23 cellular contexts compared by ENCODE assay signal in genomic region chr15:100859970-100860828, GRCh38. TPM values are rescaled to one million over a fixed set of nuclear protein-coding genes. Genes with fewer than 3 reads are reported as not detected.
DNase-seq lines count a peak whose midpoint lies in the region; ATAC-seq, FAIRE-seq and TF ChIP-seq lines count a peak whose summit lies in the region.
"Had no signal": no experiment of that assay in that cellular context is flagged by ENCODE, and none has a peak within 500 bp of the region (broad histone marks: within the 10 kb centered on the region; RNA-seq: fewer than 3 reads in every experiment).

No MANE protein-coding gene starts in this region.

- H3K9me3 ChIP-seq in HepG2 (ENCODE audit: low read length), result no peaks in the 10 kb centered on the region
- no peaks in the 10 kb centered on the region for H3K9me3 ChIP-seq in right lobe of liver
- H3K9me3 ChIP-seq in osteoblast (ENCODE audit: low read depth, low read length), result no peaks in the 10 kb centered on the region
- H3K9me3 ChIP-seq: Peyer's patch had no signal

- no peak overlapping the region for H3K4me3 Mint-ChIP-seq in CD14-positive monocyte
- H3K4me3 Mint-ChIP-seq: CD8-positive, alpha-beta T cell had no signal

- no peak overlapping the region for H3K9ac ChIP-seq in HepG2 (ENCODE audit: insufficient read depth, low read depth, low read length)

- H3K79me2 ChIP-seq in HepG2 (ENCODE audit: insufficient read depth, low read length), result no peaks in the 10 kb centered on the region
- H3K79me2 ChIP-seq in osteoblast (ENCODE audit: insufficient read depth, low read length), result no peaks in the 10 kb centered on the region

- no peak overlapping the region for H2AFZ ChIP-seq in HepG2 (ENCODE audit: low read length)
- H2AFZ ChIP-seq in osteoblast (ENCODE audit: low read length), result no peak overlapping the region

- DNase-seq in HepG2 (ENCODE audit: low spot score), result no peak
- DNase-seq in right lobe of liver, result no peak
- DNase-seq in dorsolateral prefrontal cortex, result no peak
- DNase-seq in osteoblast (ENCODE audit: insufficient read length, low spot score, missing footprints), result peak; percentile 69
- no peak for DNase-seq in CD14-positive monocyte (ENCODE audit: low spot score)
- DNase-seq in ureter (ENCODE audit: low spot score), result no peak
- DNase-seq: BE2C; Calu3; CD8-positive, alpha-beta T cell; GF-D8; GOT3; KBM-7; NCI-H1105 treated with DMSO at 0.1 percent for 48 hours; NCI-H1694; NCI-H2081 treated with DMSO at 0.1 percent for 48 hours; NCI-H748 treated with DMSO at 0.1 percent for 48 hours; NK-92 treated with Interleukin-12 subunit alpha and Interleukin-12 subunit beta, amount 100 ng/mL, for 24 hours; Peyer's patch; SHP77 had no signal

- no peaks in the 10 kb centered on the region for H3K36me3 Mint-ChIP-seq in CD14-positive monocyte
- H3K36me3 Mint-ChIP-seq: CD8-positive, alpha-beta T cell had no signal

- no TSS peak for BruUV-seq in HepG2 (replicated peaks; lab: Mats Ljungman, UMichigan)

- no peak for TF ChIP-seq CTCF in HepG2 (CRISPR knock-in tag; IDR thresholded peaks at IDR 0.05)
- TF ChIP-seq CTCF in right lobe of liver (IDR thresholded peaks at IDR 0.05), result no peak
- TF ChIP-seq CTCF in dorsolateral prefrontal cortex (IDR thresholded peaks at IDR 0.05 in 54 of 56, conservative IDR thresholded peaks at IDR 0.05 in 2 of 56; ENCODE audit: low read depth in 1 of 56, partially characterized antibody in 56 of 56), result no peak
- TF ChIP-seq CTCF in osteoblast (IDR thresholded peaks at IDR 0.05; ENCODE audit: extremely low read depth, low read depth, low read length), result no peak
- TF ChIP-seq CTCF in CD14-positive monocyte (IDR thresholded peaks at IDR 0.05), result no peak

- peaks cover 9 to 30% (median 20%) of the 10 kb centered on the region in 3 donors for H3K27me3 Mint-ChIP-seq in CD14-positive monocyte (ENCODE audit: low read depth in 3 of 3)

- FAIRE-seq in HepG2 (lab: Jason Lieb, UNC), result no peak
- FAIRE-seq: GM19239 had no signal

- TF ChIP-seq POLR2A in HepG2 (IDR thresholded peaks at IDR 0.05; ENCODE audit: insufficient read depth in 1 of 2, low read depth in 2 of 2, low read length in 2 of 2), result no peak
- no peak for TF ChIP-seq POLR2A in right lobe of liver (IDR thresholded peaks at IDR 0.05)

- peaks cover 6% of the 10 kb centered on the region for H3K4me1 Mint-ChIP-seq in CD14-positive monocyte

- H3K4me2 ChIP-seq in HepG2 (ENCODE audit: low read depth, low read length) (no peak overlapping the region), osteoblast (ENCODE audit: insufficient read depth, low read length) (no peak overlapping the region)

- no peak for TF ChIP-seq RAD21 in HepG2 (CRISPR knock-in tag; IDR thresholded peaks at IDR 0.05)

- no peaks in the 10 kb centered on the region for H4K20me1 ChIP-seq in HepG2 (ENCODE audit: insufficient read depth, low read length)
- H4K20me1 ChIP-seq in osteoblast (ENCODE audit: insufficient read depth, low read length), result no peaks in the 10 kb centered on the region

- 36% methylated on average over 11 of the region's 11 CpGs for WGBS in HepG2 (ENCODE audit: low lambda C conversion rate)
- WGBS in right lobe of liver (ENCODE audit: insufficient coverage, low coverage, low lambda C conversion rate, missing lambda C conversion rate), result 76% methylated on average over 8 of the region's 11 CpGs

- in situ Hi-C loops in HepG2 (cut with HindIII; ENCODE audit: extremely low pct_ligation_motif_present, low pct_unique_long_range_greater_than_20kb), result no loop called here

- H3K4me1 ChIP-seq in HepG2 (ENCODE audit: insufficient read depth, low read length) (no peaks in the 10 kb centered on the region), right lobe of liver (no peaks in the 10 kb centered on the region), osteoblast (ENCODE audit: insufficient read depth, low read length) (peaks cover 17% of the 10 kb centered on the region)
- H3K4me1 ChIP-seq: BE2C, Peyer's patch had no signal

- ATAC-seq in HepG2 (no peak), right lobe of liver (no peak), HG03354 (IDR thresholded peaks at IDR 0.05; ENCODE audit: poor library complexity, severe bottlenecking, unreplicated experiment) (no peak), HG03135 (IDR thresholded peaks at IDR 0.05; ENCODE audit: unreplicated experiment) (no peak)
- ATAC-seq: CD8-positive, alpha-beta T cell; HCT116 had no signal

- no peak for TF ChIP-seq EP300 in HepG2 (IDR thresholded peaks at IDR 0.05; ENCODE audit: low read depth in 2 of 2, low read length in 2 of 2)
- TF ChIP-seq EP300 in HepG2 (CRISPR knock-in tag; IDR thresholded peaks at IDR 0.05; ENCODE audit: borderline replicate concordance), result no peak

- peaks cover 3 to 7% (median 6%) of the 10 kb centered on the region in 7 donors for H3K9me3 Mint-ChIP-seq in CD14-positive monocyte
- H3K9me3 Mint-ChIP-seq: CD8-positive, alpha-beta T cell had no signal

- no peak overlapping the region for H3K27ac Mint-ChIP-seq in CD14-positive monocyte
- H3K27ac Mint-ChIP-seq: CD8-positive, alpha-beta T cell had no signal

- CTCF ChIA-PET in HepG2 (lab: Yijun Ruan, JAX; ENCODE audit: low intra/inter-chr PET ratio, low total read pairs), result no interaction called here

- H3K36me3 ChIP-seq in HepG2 (replicated peaks in 1 of 2; ENCODE audit: control insufficient read depth in 1 of 2, insufficient read depth in 2 of 2, low read length in 2 of 2) (no peaks in the 10 kb centered on the region), right lobe of liver (no peaks in the 10 kb centered on the region), osteoblast (ENCODE audit: insufficient read depth, low read length) (no peaks in the 10 kb centered on the region)
- H3K36me3 ChIP-seq: BE2C, Peyer's patch had no signal

- H3K4me3 ChIP-seq in HepG2 (replicated peaks in 1 of 3; ENCODE audit: insufficient read depth in 1 of 3, low read depth in 2 of 3, low read length in 3 of 3), result no peak overlapping the region
- H3K4me3 ChIP-seq in right lobe of liver, result no peak overlapping the region
- no peak overlapping the region for H3K4me3 ChIP-seq in dorsolateral prefrontal cortex
- H3K4me3 ChIP-seq in osteoblast (ENCODE audit: insufficient read depth, low read length), result no peak overlapping the region
- H3K4me3 ChIP-seq: Peyer's patch had no signal

- intact Hi-C loops in HepG2 (cut with micrococcal nuclease; ENCODE audit: unreplicated experiment), result no loop called here
- intact Hi-C loops in right lobe of liver (cut with DNase I), result no loop called here
- intact Hi-C loops in dorsolateral prefrontal cortex (cut with DNase I), result loop anchor here (10.0 kb wide), 1 partner anchor 395 kb away; the partner anchor contains the start of gene CHSY1 (in 2 of the 2)
- intact Hi-C loops in CD14-positive monocyte (cut with micrococcal nuclease), result no loop called here

- H3K27me3 ChIP-seq in HepG2 (ENCODE audit: control insufficient read depth in 1 of 2, insufficient read depth in 2 of 2, low read length in 2 of 2) (peaks cover 2 to 31% of the 10 kb centered on the region in 2 experiments; a peak in 4 of 5 replicates), right lobe of liver (no peaks in the 10 kb centered on the region), dorsolateral prefrontal cortex (peaks cover 0 to 2% (median 0%) of the 10 kb centered on the region in 45 donors), osteoblast (ENCODE audit: insufficient read depth, low read length) (no peaks in the 10 kb centered on the region)
- H3K27me3 ChIP-seq: BE2C, Peyer's patch had no signal

- POLR2A ChIA-PET in HepG2 (lab: Yijun Ruan, JAX), result no interaction called here

- H3K27ac ChIP-seq in HepG2 (ENCODE audit: extremely low read length, insufficient read depth, low read length) (no peak overlapping the region), right lobe of liver (no peak overlapping the region), dorsolateral prefrontal cortex (peak overlapping the region in 56 of 59 donors; percentile 72 to 99 (median 95)), osteoblast (ENCODE audit: low read depth, low read length) (no peak overlapping the region)
- H3K27ac ChIP-seq: Peyer's patch had no signal

RNA-seq across cellular contexts. Expression of gene ALDH1A3, which starts 19.4 kb away (rescaled TPM):
- total RNA-seq in HepG2 (2016; rRNA removed; fragmentation: Illumina TruSeq; extraction: Trizol), result not detected in 2 replicates
- not detected in 2 replicates for total RNA-seq in HepG2 (2016; cell fraction: cytosol; rRNA removed; fragmentation: Illumina TruSeq; extraction: Trizol; ENCODE audit: low read depth)
- not detected in 2 replicates for total RNA-seq in HepG2 (2016; cell fraction: insoluble cytoplasmic fraction; rRNA removed; fragmentation: Illumina TruSeq; extraction: Trizol)
- total RNA-seq in HepG2 (2016; cell fraction: membrane; rRNA removed; fragmentation: Illumina TruSeq; extraction: Trizol), result not detected in 2 replicates
- not detected in 2 replicates for total RNA-seq in HepG2 (2016; cell fraction: nucleus; rRNA removed; fragmentation: Illumina TruSeq; extraction: Trizol)
- 0.03 TPM in 1 of 2 replicates, not detected in the other for polyA plus RNA-seq in HepG2 (2011; rRNA removed)
- not detected in 2 replicates for polyA plus RNA-seq in HepG2 (2011; cell fraction: cytosol; rRNA removed)
- polyA plus RNA-seq in HepG2 (2011; cell fraction: nucleus; rRNA removed), result not detected in 2 replicates
- polyA plus RNA-seq in HepG2 (2012), result not detected in 2 replicates
- polyA plus RNA-seq in HepG2 (2016; cell fraction: cytosol; fragmentation: Illumina TruSeq; extraction: Trizol; ENCODE audit: low read depth), result not detected in 2 replicates
- not detected in 2 replicates for polyA plus RNA-seq in HepG2 (2016; cell fraction: insoluble cytoplasmic fraction; fragmentation: Illumina TruSeq; extraction: Trizol; ENCODE audit: low read depth)
- polyA plus RNA-seq in HepG2 (2016; cell fraction: membrane; fragmentation: Illumina TruSeq; extraction: Trizol; ENCODE audit: low read depth), result not detected in 2 replicates
- polyA plus RNA-seq in HepG2 (2016; cell fraction: nucleus; fragmentation: Illumina TruSeq; extraction: Trizol; ENCODE audit: insufficient read depth, low read depth), result not detected in 2 replicates
- polyA minus RNA-seq in HepG2 (2011; rRNA and poly(A)+ RNA removed; ENCODE audit: low replicate concordance), result 3.3 TPM in 1 of 2 replicates, not detected in the other
- polyA minus RNA-seq in HepG2 (2011; cell fraction: cytosol; rRNA and poly(A)+ RNA removed), result not detected in 2 replicates
- not detected in 2 replicates for polyA minus RNA-seq in HepG2 (2011; cell fraction: nucleus; rRNA and poly(A)+ RNA removed)
- total RNA-seq in right lobe of liver, result 1 to 10 TPM; 1.6 to 7.8 (median 4.2) TPM
- 10 to 100 TPM in 61 of 120 experiments, 1 to 10 TPM in 59; 2.6 to 21.6 (median 10.1) TPM for total RNA-seq in dorsolateral prefrontal cortex
- total RNA-seq in osteoblast, result 54.6 and 61.6 TPM in 2 replicates
- not detected for polyA plus RNA-seq in CD14-positive monocyte
- 24.2 TPM for total RNA-seq in ureter
- total RNA-seq: CD8-positive, alpha-beta T cell had no signal

RNA-seq across cellular contexts. Expression of gene LRRK1, which starts 59.0 kb away (rescaled TPM):
- 0.07 and 0.13 TPM in 2 replicates for total RNA-seq in HepG2 (2016; rRNA removed; fragmentation: Illumina TruSeq; extraction: Trizol)
- 0.26 and 0.30 TPM in 2 replicates for total RNA-seq in HepG2 (2016; cell fraction: cytosol; rRNA removed; fragmentation: Illumina TruSeq; extraction: Trizol; ENCODE audit: low read depth)
- total RNA-seq in HepG2 (2016; cell fraction: insoluble cytoplasmic fraction; rRNA removed; fragmentation: Illumina TruSeq; extraction: Trizol), result 0.09 and 0.12 TPM in 2 replicates
- total RNA-seq in HepG2 (2016; cell fraction: membrane; rRNA removed; fragmentation: Illumina TruSeq; extraction: Trizol), result 0.31 and 0.37 TPM in 2 replicates
- total RNA-seq in HepG2 (2016; cell fraction: nucleus; rRNA removed; fragmentation: Illumina TruSeq; extraction: Trizol), result 0.22 and 0.28 TPM in 2 replicates
- polyA plus RNA-seq in HepG2 (2011; rRNA removed), result 0.71 and 1.2 TPM in 2 replicates
- polyA plus RNA-seq in HepG2 (2011; cell fraction: cytosol; rRNA removed), result 0.46 and 0.68 TPM in 2 replicates
- 1.00 and 1.5 TPM in 2 replicates for polyA plus RNA-seq in HepG2 (2011; cell fraction: nucleus; rRNA removed)
- 0.38 and 0.51 TPM in 2 replicates for polyA plus RNA-seq in HepG2 (2012)
- 0.01 TPM in 1 of 2 replicates, not detected in the other for polyA plus RNA-seq in HepG2 (2016; cell fraction: cytosol; fragmentation: Illumina TruSeq; extraction: Trizol; ENCODE audit: low read depth)
- not detected in 2 replicates for polyA plus RNA-seq in HepG2 (2016; cell fraction: insoluble cytoplasmic fraction; fragmentation: Illumina TruSeq; extraction: Trizol; ENCODE audit: low read depth)
- polyA plus RNA-seq in HepG2 (2016; cell fraction: membrane; fragmentation: Illumina TruSeq; extraction: Trizol; ENCODE audit: low read depth), result 0.02 TPM in 1 of 2 replicates, not detected in the other
- polyA plus RNA-seq in HepG2 (2016; cell fraction: nucleus; fragmentation: Illumina TruSeq; extraction: Trizol; ENCODE audit: insufficient read depth, low read depth), result 0.04 TPM in 1 of 2 replicates, not detected in the other
- 2.8 and 25.2 TPM in 2 replicates for polyA minus RNA-seq in HepG2 (2011; rRNA and poly(A)+ RNA removed; ENCODE audit: low replicate concordance)
- polyA minus RNA-seq in HepG2 (2011; cell fraction: cytosol; rRNA and poly(A)+ RNA removed), result 0.89 and 1.2 TPM in 2 replicates
- polyA minus RNA-seq in HepG2 (2011; cell fraction: nucleus; rRNA and poly(A)+ RNA removed), result 0.75 and 2.2 TPM in 2 replicates
- 1 to 10 TPM in 5 of 6 experiments, under 1 TPM in 1; 0.93 to 3.6 (median 2.5) TPM for total RNA-seq in right lobe of liver
- 10 to 100 TPM; 18.9 to 73.5 (median 38.2) TPM for total RNA-seq in dorsolateral prefrontal cortex
- 14.1 and 15.2 TPM in 2 replicates for total RNA-seq in osteoblast
- 1 to 10 TPM; 1.7 to 5.4 TPM for polyA plus RNA-seq in CD14-positive monocyte
- total RNA-seq in ureter, result 29.5 TPM

Comparison
In these comparisons a context has a peak if more than half of its experiments do, and no peak if none do; other contexts are left out.
1. H3K27ac ChIP-seq: peak in dorsolateral prefrontal cortex (56 of 59); none in HepG2 (single experiment), right lobe of liver (0 of 3) and osteoblast (single experiment).
2. intact Hi-C loops: an anchor here in dorsolateral prefrontal cortex (10.0 kb wide); none called in HepG2, right lobe of liver and CD14-positive monocyte.